In genomic region chr4:147981305-147981704, GRCh38 we compare ENCODE assay signal across 8 cellular contexts.
DNase-seq lines count a peak whose midpoint lies in the region; ATAC-seq, FAIRE-seq and TF ChIP-seq lines count a peak whose summit lies in the region.

No MANE protein-coding gene starts in this region.

- no peak for FAIRE-seq in pancreas (lab: Jason Lieb, UNC)

- H3K36me3 ChIP-seq in left ventricle myocardium inferior (no peaks in the 10 kb centered on the region), spleen (no peaks in the 10 kb centered on the region), pancreas (no peaks in the 10 kb centered on the region)

- intact Hi-C loops in left ventricle myocardium inferior (cut with micrococcal nuclease): no loop called here
- intact Hi-C loops in spleen (cut with DNase I; ENCODE audit: low total_unique reads): no loop called here
- intact Hi-C loops in pancreas (cut with DNase I): no loop called here

- H3K4me1 ChIP-seq in left ventricle myocardium inferior (peaks cover 52% of the 10 kb centered on the region), spleen (peaks cover 0 to 7% (median 0%) of the 10 kb centered on the region in 6 donors), pancreas (no peaks in the 10 kb centered on the region)

- whole genome bisulfite sequencing in spleen, 5 donors: 77 to 88% (median 79%) methylated on average over 1 of the region's 1 CpG
- WGBS in pancreas, 2 donors: 87 to 94% methylated on average over 1 of the region's 1 CpG

- TF ChIP-seq POLR2A in spleen (IDR thresholded peaks at IDR 0.05): no peak

- ATAC-seq in GM18867 (IDR thresholded peaks at IDR 0.05; ENCODE audit: unreplicated experiment) (peak; percentile 96), GM21786 (IDR thresholded peaks at IDR 0.05; ENCODE audit: unreplicated experiment) (peak; percentile 91), HG03442 (IDR thresholded peaks at IDR 0.05; ENCODE audit: unreplicated experiment) (peak; percentile 98), pancreas (no peak)

- H3K27ac ChIP-seq in left ventricle myocardium inferior (replicated peaks): no peak overlapping the region
- no peak overlapping the region for H3K27ac ChIP-seq in spleen
- H3K27ac ChIP-seq in pancreas: no peak overlapping the region

- TF ChIP-seq CTCF in left ventricle myocardium inferior (IDR thresholded peaks at IDR 0.05; ENCODE audit: borderline replicate concordance): no peak
- no peak for TF ChIP-seq CTCF in spleen (IDR thresholded peaks at IDR 0.05 in 8 of 11, conservative IDR thresholded peaks at IDR 0.05 in 3 of 11)
- TF ChIP-seq CTCF in pancreas (IDR thresholded peaks at IDR 0.05): no peak

- peak; percentile 57 for DNase-seq in kidney tubule cell (ENCODE audit: low spot score)
- no peak for DNase-seq in left ventricle myocardium inferior
- no peak for DNase-seq in HK-2 (ENCODE audit: unreplicated experiment)
- no peak for DNase-seq in spleen
- no peak for DNase-seq in pancreas

- peaks cover 12% of the 10 kb centered on the region for H3K9me3 ChIP-seq in left ventricle myocardium inferior (replicated peaks)
- peaks cover 0 to 8% (median 0%) of the 10 kb centered on the region in 8 donors for H3K9me3 ChIP-seq in spleen
- H3K9me3 ChIP-seq in pancreas: no peaks in the 10 kb centered on the region

- H3K4me3 ChIP-seq in left ventricle myocardium inferior (no peak overlapping the region), spleen (no peak overlapping the region), pancreas (no peak overlapping the region)

- H3K27me3 ChIP-seq in left ventricle myocardium inferior (ENCODE audit: low read depth): no peaks in the 10 kb centered on the region
- H3K27me3 ChIP-seq in spleen (replicated peaks in 1 of 7): no peaks in the 10 kb centered on the region
- no peaks in the 10 kb centered on the region for H3K27me3 ChIP-seq in pancreas

Comparison
In these comparisons a context has a peak if more than half of its experiments do, and no peak if none do; other contexts are left out.
1. ATAC-seq: peak in GM18867 (single experiment), GM21786 (single experiment) and HG03442 (single experiment); none in pancreas (0 of 4).